In genomic region chr6:87483929-87484328, GRCh38 we compare ENCODE assay signal across 10 cellular contexts. TPM values are rescaled to one million over a fixed set of nuclear protein-coding genes. Genes with fewer than 3 reads are reported as not detected.
A peak's percentile ranks its signal among the peaks of the same experiment; 100 is the strongest.
DNase-seq lines count a peak whose midpoint lies in the region; ATAC-seq, FAIRE-seq and TF ChIP-seq lines count a peak whose summit lies in the region.
"Had no signal": no experiment of that assay in that cellular context is flagged by ENCODE, and none has a peak within 500 bp of the region (broad histone marks: within the 10 kb centered on the region; RNA-seq: fewer than 3 reads in every experiment).

No MANE protein-coding gene starts in this region.

- WGBS in GM12878 (ENCODE audit: insufficient coverage, insufficient replicate concordance, low lambda C conversion rate, missing lambda C conversion rate), result 50% methylated on average over 9 of the region's 9 CpGs

- in situ Hi-C loops in GM12878 (cut with MboI), result no loop called here

- peak; percentile 77 for ATAC-seq in GM12878

- CTCF ChIA-PET in GM12878 (lab: Yijun Ruan, JAX), result no interaction called here

- H3K4me2 ChIP-seq in GM12878 (ENCODE audit: control insufficient read depth, insufficient read depth), result no peak overlapping the region

- no peak for TF ChIP-seq EP300 in GM12878 (IDR thresholded peaks at IDR 0.05; ENCODE audit: borderline replicate concordance in 1 of 2, control insufficient read depth in 1 of 2, low read depth in 2 of 2, low read length in 2 of 2)

- H3K9ac ChIP-seq in GM12878 (ENCODE audit: control insufficient read depth, insufficient read depth, low read length), result no peak overlapping the region

- DNase-seq in DMS53 (lab: John Stamatoyannopoulos, UW) (peak; percentile 11), DMS53 treated with DMSO at 0.1 percent for 48 hours (lab: John Stamatoyannopoulos, UW; ENCODE audit: unreplicated experiment) (no peak), M059J (ENCODE audit: low read depth) (peak; percentile 50), GM12878 (ENCODE audit: low read depth, low spot score) (no peak), neural crest cell (ENCODE audit: low read depth, low spot score) (peak; percentile 41), GM10266 (ENCODE audit: extremely low spot score) (no peak), mesothelial cell of epicardium (ENCODE audit: low spot score in 2 of 2, unreplicated experiment in 2 of 2) (no peak), NCI-H2029 treated with DMSO at 0.1 percent for 48 hours (lab: John Stamatoyannopoulos, UW) (no peak)
- DNase-seq: NCI-H774 had no signal

- no peaks in the 10 kb centered on the region for H3K36me3 ChIP-seq in GM12878 (ENCODE audit: control insufficient read depth in 2 of 2, insufficient read depth in 2 of 2, low read length in 1 of 2)

- TF ChIP-seq RAD21 in GM12878 (IDR thresholded peaks at IDR 0.05; ENCODE audit: insufficient read depth, low read depth, low read length), result peak; percentile 33

- TF ChIP-seq POLR2A in GM12878 (IDR thresholded peaks at IDR 0.05; ENCODE audit: low read depth, low read length), result no peak

- no peaks in the 10 kb centered on the region for H3K27me3 ChIP-seq in GM12878 (replicated peaks in 1 of 2; ENCODE audit: control insufficient read depth in 2 of 2, insufficient read depth in 2 of 2, low read length in 1 of 2)

- BruUV-seq in GM12878 (replicated peaks; lab: Mats Ljungman, UMichigan), result no TSS peak

- H3K27ac ChIP-seq in GM12878 (ENCODE audit: control insufficient read depth, insufficient read depth), result no peak overlapping the region

- peaks cover 6% of the 10 kb centered on the region for H3K36me3 Mint-ChIP-seq in neural crest cell (ENCODE audit: low read depth)
- H3K36me3 Mint-ChIP-seq in mesothelial cell of epicardium, result peaks cover 50% of the 10 kb centered on the region

- no peaks in the 10 kb centered on the region for H3K4me1 ChIP-seq in GM12878 (ENCODE audit: control insufficient read depth, insufficient read depth, low read length)

- H3K27me3 Mint-ChIP-seq in neural crest cell (ENCODE audit: low read depth) (no peaks in the 10 kb centered on the region), mesothelial cell of epicardium (ENCODE audit: low read depth) (no peaks in the 10 kb centered on the region)

- no peak overlapping the region for H3K27ac Mint-ChIP-seq in neural crest cell (ENCODE audit: unreplicated experiment)
- H3K27ac Mint-ChIP-seq in mesothelial cell of epicardium, result no peak overlapping the region

- no peak for FAIRE-seq in GM12878 (lab: Jason Lieb, UNC)
- FAIRE-seq: A204.1 had no signal

- no peaks in the 10 kb centered on the region for H3K79me2 ChIP-seq in GM12878 (ENCODE audit: control insufficient read depth, insufficient read depth, low read length)

- H3K9me3 Mint-ChIP-seq in neural crest cell, result no peaks in the 10 kb centered on the region
- H3K9me3 Mint-ChIP-seq in mesothelial cell of epicardium, result peaks cover 10% of the 10 kb centered on the region

- H3K4me3 ChIP-seq in GM12878, result no peak overlapping the region

- intact Hi-C loops in GM12878 (cut with micrococcal nuclease; ENCODE audit: unreplicated experiment), result no loop called here

- no peak overlapping the region for H3K4me3 Mint-ChIP-seq in neural crest cell
- H3K4me3 Mint-ChIP-seq in mesothelial cell of epicardium, result no peak overlapping the region

- H4K20me1 ChIP-seq in GM12878 (ENCODE audit: control insufficient read depth, insufficient read depth), result no peaks in the 10 kb centered on the region

- POLR2A ChIA-PET in GM12878 (lab: Charles Lee), result interaction anchor here (0.6 kb wide), 1 partner anchor 57 kb away, joined by 4 read pairs; no protein-coding TSS in a partner anchor

- SMC1A ChIA-PET in GM12878 (lab: Charles Lee; ENCODE audit: uncharacterized antibody, unreplicated experiment), result interaction anchor here (0.5 kb wide), 1 partner anchor 667 kb away, joined by 3 read pairs; no protein-coding TSS in a partner anchor

- TF ChIP-seq CTCF in GM12878 (IDR thresholded peaks at IDR 0.05 in 2 of 3, conservative IDR thresholded peaks at IDR 0.05 in 1 of 3; ENCODE audit: control insufficient read depth in 2 of 3, extremely low read depth in 1 of 3, insufficient read depth in 1 of 3, low read depth in 3 of 3, low read length in 3 of 3), result peak; percentile 7 to 44 (median 17); a peak in 4 of 6 replicates
- peak; percentile 52 for TF ChIP-seq CTCF in neural crest cell (conservative IDR thresholded peaks at IDR 0.05)
- TF ChIP-seq CTCF in GM10266 (IDR thresholded peaks at IDR 0.05; ENCODE audit: control insufficient read depth, insufficient read depth, low read depth, missing control alignments), result no peak
- TF ChIP-seq CTCF in mesothelial cell of epicardium (IDR thresholded peaks at IDR 0.05; ENCODE audit: unreplicated experiment), result no peak

- no peaks in the 10 kb centered on the region; the same call in 2 of the 3 replicates for H3K9me3 ChIP-seq in GM12878 (replicated peaks; ENCODE audit: control insufficient read depth, insufficient read depth, low read length)

- H3K4me1 Mint-ChIP-seq in neural crest cell (no peaks in the 10 kb centered on the region), mesothelial cell of epicardium (peaks cover 11% of the 10 kb centered on the region)

- H2AFZ ChIP-seq in GM12878 (ENCODE audit: control insufficient read depth, low read depth, low read length), result no peak overlapping the region

- RAD21 ChIA-PET in GM12878 (lab: Charles Lee; ENCODE audit: unreplicated experiment), result no interaction called here

TF ChIP-seq in GM12878, 131 proteins besides CTCF, POLR2A, EP300 and RAD21:
- peak; percentile 13; the same call in 1 of the 2 replicates for TF ChIP-seq SMC3 (IDR thresholded peaks at IDR 0.05; ENCODE audit: borderline replicate concordance, low read length)
- no peak for TF ChIP-seq NBN (IDR thresholded peaks at IDR 0.05)

RNA-seq across cellular contexts. Expression of gene SLC35A1, which starts 11.2 kb away (rescaled TPM):
- 11.4 and 12.7 TPM in 2 replicates for total RNA-seq in M059J (2014; rRNA removed; shearing (Covaris generic))
- 18.4 and 21.0 TPM in 2 replicates for total RNA-seq in GM12878 (2013; cell fraction: nucleolus; rRNA removed)
- total RNA-seq in GM12878 (2014; rRNA removed), result 7.1 and 8.5 TPM in 2 replicates
- total RNA-seq in GM12878 (2014; rRNA removed; fragmentation: Illumina TruSeq; extraction: Trizol), result 9.5 and 10.0 TPM in 2 replicates
- 6.8 and 7.8 TPM in 2 replicates for total RNA-seq in GM12878 (2021)
- polyA plus RNA-seq in GM12878 (2011; ENCODE audit: low read depth), result 5.8 TPM
- polyA plus RNA-seq in GM12878 (2011; rRNA removed), result 25.0 and 34.1 TPM in 2 replicates
- polyA plus RNA-seq in GM12878 (2011; cell fraction: cytosol; rRNA removed), result 6.4 and 7.0 TPM in 2 replicates
- 15.1 and 16.9 TPM in 2 replicates for polyA plus RNA-seq in GM12878 (2011; cell fraction: nucleus; rRNA removed)
- 7.4 and 8.5 TPM in 2 replicates for polyA plus RNA-seq in GM12878 (2012)
- polyA plus RNA-seq in GM12878 (2014; fragmentation: Illumina TruSeq; extraction: Trizol), result 9.6 and 13.9 TPM in 2 replicates
- polyA plus RNA-seq in GM12878 (2014; fragmentation: Nextera tagmentation; extraction: Ambion mirVana), result 10 to 100 TPM; 15.1 to 28.0 TPM
- polyA plus RNA-seq in GM12878 (2014; rRNA removed), result 8.8 and 9.8 TPM in 2 replicates
- 10 to 100 TPM; 15.3 to 17.1 TPM for polyA plus RNA-seq in GM12878 (2016; fragmentation: Nextera tagmentation; extraction: Ambion mirVana)
- polyA minus RNA-seq in GM12878 (2011; rRNA and poly(A)+ RNA removed), result 6.5 and 8.2 TPM in 2 replicates
- polyA minus RNA-seq in GM12878 (2011; cell fraction: cytosol; rRNA and poly(A)+ RNA removed), result 3.0 and 4.0 TPM in 2 replicates
- polyA minus RNA-seq in GM12878 (2011; cell fraction: nucleus; rRNA and poly(A)+ RNA removed), result 5.0 and 6.8 TPM in 2 replicates
- total RNA-seq in neural crest cell, result 15.3 and 15.7 TPM in 2 replicates
- total RNA-seq in mesothelial cell of epicardium, result 24.0 to 26.6 TPM (median 26.4 TPM) in 3 replicates

Comparison
In these comparisons a context has a peak if more than half of its experiments do, and no peak if none do; other contexts are left out.
1. DNase-seq: peak in DMS53 (single experiment), M059J (single experiment) and neural crest cell (single experiment); none in DMS53 treated with DMSO at 0.1 percent for 48 hours (single experiment), GM12878 (single experiment), GM10266 (single experiment), mesothelial cell of epicardium (0 of 2) and NCI-H2029 treated with DMSO at 0.1 percent for 48 hours (single experiment).
2. CTCF ChIP-seq: peak in GM12878 (3 of 3) and neural crest cell (single experiment); none in GM10266 (single experiment) and mesothelial cell of epicardium (single experiment).